Comparison of ENCODE assay signal across 1 cellular context in the genomic region with DNA sequence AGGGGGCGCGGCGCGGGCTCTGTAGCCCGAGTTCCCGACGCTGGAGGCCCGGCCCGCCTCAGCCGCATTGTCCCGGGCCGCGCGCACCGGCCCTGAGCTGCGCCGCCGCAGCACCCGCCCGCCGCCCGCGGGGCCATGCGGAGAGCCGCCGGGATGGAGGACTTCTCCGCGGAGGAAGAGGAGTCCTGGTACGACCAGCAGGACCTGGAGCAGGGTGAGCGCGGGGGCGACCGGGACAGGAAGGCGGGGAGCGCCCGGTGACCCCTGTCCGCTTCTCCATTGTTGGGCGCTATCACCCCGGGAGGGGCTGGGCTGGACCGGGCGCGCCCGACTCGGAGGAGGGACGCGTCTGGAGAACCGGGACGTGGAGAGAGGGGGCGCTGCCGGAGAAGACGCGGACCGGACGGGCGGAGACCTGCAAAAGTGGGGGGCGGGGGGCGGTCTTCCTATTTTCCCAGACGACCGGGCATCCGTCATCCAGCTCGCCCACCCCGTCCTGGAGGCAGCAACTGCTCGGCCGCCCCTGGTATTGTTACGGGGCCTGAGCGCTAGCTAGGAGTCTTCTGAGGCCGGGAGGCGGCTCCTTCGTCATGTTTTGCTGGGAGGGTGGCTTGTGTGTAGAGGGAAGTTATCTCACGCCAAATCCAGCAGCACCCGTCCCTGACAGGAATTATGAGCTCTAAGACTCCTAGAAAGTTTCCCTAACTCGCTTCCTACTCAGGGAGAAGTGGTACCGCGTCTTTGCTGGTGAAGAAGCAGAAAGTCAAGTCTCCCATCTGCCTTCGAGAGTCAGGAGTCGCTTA.
A peak's percentile ranks its signal among the peaks of the same experiment; 100 is the strongest.
TF ChIP-seq lines count a peak whose summit lies in the region.

No MANE protein-coding gene starts in this region.

TF ChIP-seq in HepG2, 621 proteins besides CTCF, POLR2A, EP300 and RAD21 (continued from another document and continues in another):
- TF ChIP-seq, protein P1, sequence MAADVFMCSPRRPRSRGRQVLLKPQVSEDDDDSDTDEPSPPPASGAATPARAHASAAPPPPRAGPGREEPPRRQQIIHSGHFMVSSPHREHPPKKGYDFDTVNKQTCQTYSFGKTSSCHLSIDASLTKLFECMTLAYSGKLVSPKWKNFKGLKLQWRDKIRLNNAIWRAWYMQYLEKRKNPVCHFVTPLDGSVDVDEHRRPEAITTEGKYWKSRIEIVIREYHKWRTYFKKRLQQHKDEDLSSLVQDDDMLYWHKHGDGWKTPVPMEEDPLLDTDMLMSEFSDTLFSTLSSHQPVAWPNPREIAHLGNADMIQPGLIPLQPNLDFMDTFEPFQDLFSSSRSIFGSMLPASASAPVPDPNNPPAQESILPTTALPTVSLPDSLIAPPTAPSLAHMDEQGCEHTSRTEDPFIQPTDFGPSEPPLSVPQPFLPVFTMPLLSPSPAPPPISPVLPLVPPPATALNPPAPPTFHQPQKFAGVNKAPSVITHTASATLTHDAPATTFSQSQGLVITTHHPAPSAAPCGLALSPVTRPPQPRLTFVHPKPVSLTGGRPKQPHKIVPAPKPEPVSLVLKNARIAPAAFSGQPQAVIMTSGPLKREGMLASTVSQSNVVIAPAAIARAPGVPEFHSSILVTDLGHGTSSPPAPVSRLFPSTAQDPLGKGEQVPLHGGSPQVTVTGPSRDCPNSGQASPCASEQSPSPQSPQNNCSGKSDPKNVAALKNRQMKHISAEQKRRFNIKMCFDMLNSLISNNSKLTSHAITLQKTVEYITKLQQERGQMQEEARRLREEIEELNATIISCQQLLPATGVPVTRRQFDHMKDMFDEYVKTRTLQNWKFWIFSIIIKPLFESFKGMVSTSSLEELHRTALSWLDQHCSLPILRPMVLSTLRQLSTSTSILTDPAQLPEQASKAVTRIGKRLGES (CRISPR knock-in tag; IDR thresholded peaks at IDR 0.05; ENCODE audit: borderline replicate concordance) = no peak
- TF ChIP-seq CCDC6 (CRISPR knock-in tag; IDR thresholded peaks at IDR 0.05) = no peak; the same call in 1 of the 2 replicates
- no peak for TF ChIP-seq HOXA7 (CRISPR knock-in tag; IDR thresholded peaks at IDR 0.05)
- TF ChIP-seq RBM22 (optimal IDR thresholded peaks at IDR 0.05; ENCODE audit: low read length) = no peak
- TF ChIP-seq CC2D1A (CRISPR knock-in tag; IDR thresholded peaks at IDR 0.05) = no peak
- TF ChIP-seq ZNF776 (CRISPR knock-in tag; IDR thresholded peaks at IDR 0.05) = peak; percentile 63; the same call in 1 of the 2 replicates
- peak; percentile 29; the same call in 1 of the 2 replicates for TF ChIP-seq ZFY (CRISPR knock-in tag; IDR thresholded peaks at IDR 0.05)
- peak; percentile 43 for TF ChIP-seq IKZF4 (CRISPR knock-in tag; IDR thresholded peaks at IDR 0.05; ENCODE audit: borderline replicate concordance, low read depth, not compliant biosample characterization)
- TF ChIP-seq ZSCAN30 (CRISPR knock-in tag; IDR thresholded peaks at IDR 0.05) = no peak
- TF ChIP-seq, protein P2, sequence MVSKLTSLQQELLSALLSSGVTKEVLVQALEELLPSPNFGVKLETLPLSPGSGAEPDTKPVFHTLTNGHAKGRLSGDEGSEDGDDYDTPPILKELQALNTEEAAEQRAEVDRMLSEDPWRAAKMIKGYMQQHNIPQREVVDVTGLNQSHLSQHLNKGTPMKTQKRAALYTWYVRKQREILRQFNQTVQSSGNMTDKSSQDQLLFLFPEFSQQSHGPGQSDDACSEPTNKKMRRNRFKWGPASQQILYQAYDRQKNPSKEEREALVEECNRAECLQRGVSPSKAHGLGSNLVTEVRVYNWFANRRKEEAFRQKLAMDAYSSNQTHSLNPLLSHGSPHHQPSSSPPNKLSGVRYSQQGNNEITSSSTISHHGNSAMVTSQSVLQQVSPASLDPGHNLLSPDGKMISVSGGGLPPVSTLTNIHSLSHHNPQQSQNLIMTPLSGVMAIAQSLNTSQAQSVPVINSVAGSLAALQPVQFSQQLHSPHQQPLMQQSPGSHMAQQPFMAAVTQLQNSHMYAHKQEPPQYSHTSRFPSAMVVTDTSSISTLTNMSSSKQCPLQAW (CRISPR knock-in tag; IDR thresholded peaks at IDR 0.05) = no peak
- no peak for TF ChIP-seq ZKSCAN1 (IDR thresholded peaks at IDR 0.05; ENCODE audit: low read length)
- TF ChIP-seq, protein P3, sequence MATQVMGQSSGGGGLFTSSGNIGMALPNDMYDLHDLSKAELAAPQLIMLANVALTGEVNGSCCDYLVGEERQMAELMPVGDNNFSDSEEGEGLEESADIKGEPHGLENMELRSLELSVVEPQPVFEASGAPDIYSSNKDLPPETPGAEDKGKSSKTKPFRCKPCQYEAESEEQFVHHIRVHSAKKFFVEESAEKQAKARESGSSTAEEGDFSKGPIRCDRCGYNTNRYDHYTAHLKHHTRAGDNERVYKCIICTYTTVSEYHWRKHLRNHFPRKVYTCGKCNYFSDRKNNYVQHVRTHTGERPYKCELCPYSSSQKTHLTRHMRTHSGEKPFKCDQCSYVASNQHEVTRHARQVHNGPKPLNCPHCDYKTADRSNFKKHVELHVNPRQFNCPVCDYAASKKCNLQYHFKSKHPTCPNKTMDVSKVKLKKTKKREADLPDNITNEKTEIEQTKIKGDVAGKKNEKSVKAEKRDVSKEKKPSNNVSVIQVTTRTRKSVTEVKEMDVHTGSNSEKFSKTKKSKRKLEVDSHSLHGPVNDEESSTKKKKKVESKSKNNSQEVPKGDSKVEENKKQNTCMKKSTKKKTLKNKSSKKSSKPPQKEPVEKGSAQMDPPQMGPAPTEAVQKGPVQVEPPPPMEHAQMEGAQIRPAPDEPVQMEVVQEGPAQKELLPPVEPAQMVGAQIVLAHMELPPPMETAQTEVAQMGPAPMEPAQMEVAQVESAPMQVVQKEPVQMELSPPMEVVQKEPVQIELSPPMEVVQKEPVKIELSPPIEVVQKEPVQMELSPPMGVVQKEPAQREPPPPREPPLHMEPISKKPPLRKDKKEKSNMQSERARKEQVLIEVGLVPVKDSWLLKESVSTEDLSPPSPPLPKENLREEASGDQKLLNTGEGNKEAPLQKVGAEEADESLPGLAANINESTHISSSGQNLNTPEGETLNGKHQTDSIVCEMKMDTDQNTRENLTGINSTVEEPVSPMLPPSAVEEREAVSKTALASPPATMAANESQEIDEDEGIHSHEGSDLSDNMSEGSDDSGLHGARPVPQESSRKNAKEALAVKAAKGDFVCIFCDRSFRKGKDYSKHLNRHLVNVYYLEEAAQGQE (IDR thresholded peaks at IDR 0.05; ENCODE audit: borderline replicate concordance in 1 of 2, low read depth in 1 of 2, low read length in 2 of 2) = no peak
- TF ChIP-seq CEBPG (CRISPR knock-in tag; IDR thresholded peaks at IDR 0.05) = no peak
- 0 out of 2 replicates have a peak, but pooled peaks have one; percentile 4 for TF ChIP-seq STAG1 (CRISPR knock-in tag; IDR thresholded peaks at IDR 0.05)
- no peak for TF ChIP-seq NR2F6 (IDR thresholded peaks at IDR 0.05)
- no peak for TF ChIP-seq NR2F6 (CRISPR knock-in tag; IDR thresholded peaks at IDR 0.05)
- no peak for TF ChIP-seq SCMH1 (CRISPR knock-in tag; IDR thresholded peaks at IDR 0.05; ENCODE audit: borderline replicate concordance)
- TF ChIP-seq FOXK1 (CRISPR knock-in tag; IDR thresholded peaks at IDR 0.05; ENCODE audit: borderline replicate concordance, low read depth) = no peak
- TF ChIP-seq SIX1 (CRISPR knock-in tag; IDR thresholded peaks at IDR 0.05; ENCODE audit: borderline replicate concordance) = no peak
- no peak for TF ChIP-seq ZNF773 (CRISPR knock-in tag; IDR thresholded peaks at IDR 0.05; ENCODE audit: borderline replicate concordance)
- TF ChIP-seq GATA4 (IDR thresholded peaks at IDR 0.05; ENCODE audit: borderline replicate concordance, low read depth) = no peak
- no peak for TF ChIP-seq POLR2AphosphoS2 (IDR thresholded peaks at IDR 0.05; ENCODE audit: low read depth, low read length)
- TF ChIP-seq, protein P4, sequence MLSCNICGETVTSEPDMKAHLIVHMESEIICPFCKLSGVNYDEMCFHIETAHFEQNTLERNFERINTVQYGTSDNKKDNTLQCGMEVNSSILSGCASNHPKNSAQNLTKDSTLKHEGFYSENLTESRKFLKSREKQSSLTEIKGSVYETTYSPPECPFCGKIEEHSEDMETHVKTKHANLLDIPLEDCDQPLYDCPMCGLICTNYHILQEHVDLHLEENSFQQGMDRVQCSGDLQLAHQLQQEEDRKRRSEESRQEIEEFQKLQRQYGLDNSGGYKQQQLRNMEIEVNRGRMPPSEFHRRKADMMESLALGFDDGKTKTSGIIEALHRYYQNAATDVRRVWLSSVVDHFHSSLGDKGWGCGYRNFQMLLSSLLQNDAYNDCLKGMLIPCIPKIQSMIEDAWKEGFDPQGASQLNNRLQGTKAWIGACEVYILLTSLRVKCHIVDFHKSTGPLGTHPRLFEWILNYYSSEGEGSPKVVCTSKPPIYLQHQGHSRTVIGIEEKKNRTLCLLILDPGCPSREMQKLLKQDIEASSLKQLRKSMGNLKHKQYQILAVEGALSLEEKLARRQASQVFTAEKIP (CRISPR knock-in tag; IDR thresholded peaks at IDR 0.05; ENCODE audit: borderline replicate concordance) = no peak
- no peak for TF ChIP-seq HHEX (CRISPR knock-in tag; IDR thresholded peaks at IDR 0.05)
- TF ChIP-seq RBFOX2 (IDR thresholded peaks at IDR 0.05; ENCODE audit: low read depth, low read length) = no peak
- TF ChIP-seq ZNF678 (CRISPR knock-in tag; IDR thresholded peaks at IDR 0.05) = peak; percentile 12; the same call in 1 of the 2 replicates
- no peak; the same call in 1 of the 2 replicates for TF ChIP-seq ZNF430 (CRISPR knock-in tag; IDR thresholded peaks at IDR 0.05)
- no peak for TF ChIP-seq ZNF124 (CRISPR knock-in tag; IDR thresholded peaks at IDR 0.05)
- TF ChIP-seq ZSCAN20 (CRISPR knock-in tag; IDR thresholded peaks at IDR 0.05; ENCODE audit: borderline replicate concordance) = no peak
- TF ChIP-seq CHCHD3 (CRISPR knock-in tag; IDR thresholded peaks at IDR 0.05) = 0 out of 2 replicates have a peak, but pooled peaks have one; percentile 1
- TF ChIP-seq, protein P5, sequence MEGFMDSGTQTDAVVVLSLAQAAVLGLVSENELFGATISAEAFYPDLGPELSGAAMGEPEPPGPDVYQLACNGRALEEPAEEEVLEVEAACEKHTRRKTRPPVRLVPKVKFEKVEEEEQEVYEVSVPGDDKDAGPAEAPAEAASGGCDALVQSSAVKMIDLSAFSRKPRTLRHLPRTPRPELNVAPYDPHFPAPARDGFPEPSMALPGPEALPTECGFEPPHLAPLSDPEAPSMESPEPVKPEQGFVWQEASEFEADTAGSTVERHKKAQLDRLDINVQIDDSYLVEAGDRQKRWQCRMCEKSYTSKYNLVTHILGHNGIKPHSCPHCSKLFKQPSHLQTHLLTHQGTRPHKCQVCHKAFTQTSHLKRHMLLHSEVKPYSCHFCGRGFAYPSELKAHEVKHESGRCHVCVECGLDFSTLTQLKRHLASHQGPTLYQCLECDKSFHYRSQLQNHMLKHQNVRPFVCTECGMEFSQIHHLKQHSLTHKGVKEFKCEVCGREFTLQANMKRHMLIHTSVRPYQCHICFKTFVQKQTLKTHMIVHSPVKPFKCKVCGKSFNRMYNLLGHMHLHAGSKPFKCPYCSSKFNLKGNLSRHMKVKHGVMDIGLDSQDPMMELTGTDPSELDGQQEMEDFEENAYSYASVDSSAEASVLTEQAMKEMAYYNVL (CRISPR knock-in tag; IDR thresholded peaks at IDR 0.05; ENCODE audit: borderline replicate concordance) = no peak
- TF ChIP-seq, protein P6, sequence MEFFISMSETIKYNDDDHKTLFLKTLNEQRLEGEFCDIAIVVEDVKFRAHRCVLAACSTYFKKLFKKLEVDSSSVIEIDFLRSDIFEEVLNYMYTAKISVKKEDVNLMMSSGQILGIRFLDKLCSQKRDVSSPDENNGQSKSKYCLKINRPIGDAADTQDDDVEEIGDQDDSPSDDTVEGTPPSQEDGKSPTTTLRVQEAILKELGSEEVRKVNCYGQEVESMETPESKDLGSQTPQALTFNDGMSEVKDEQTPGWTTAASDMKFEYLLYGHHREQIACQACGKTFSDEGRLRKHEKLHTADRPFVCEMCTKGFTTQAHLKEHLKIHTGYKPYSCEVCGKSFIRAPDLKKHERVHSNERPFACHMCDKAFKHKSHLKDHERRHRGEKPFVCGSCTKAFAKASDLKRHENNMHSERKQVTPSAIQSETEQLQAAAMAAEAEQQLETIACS (CRISPR knock-in tag; IDR thresholded peaks at IDR 0.05) = no peak
- TF ChIP-seq IRF2 (CRISPR knock-in tag; IDR thresholded peaks at IDR 0.05) = no peak
- no peak for TF ChIP-seq ASH2L (IDR thresholded peaks at IDR 0.05; ENCODE audit: insufficient read length, low read depth, low read length)
- TF ChIP-seq, protein P7, sequence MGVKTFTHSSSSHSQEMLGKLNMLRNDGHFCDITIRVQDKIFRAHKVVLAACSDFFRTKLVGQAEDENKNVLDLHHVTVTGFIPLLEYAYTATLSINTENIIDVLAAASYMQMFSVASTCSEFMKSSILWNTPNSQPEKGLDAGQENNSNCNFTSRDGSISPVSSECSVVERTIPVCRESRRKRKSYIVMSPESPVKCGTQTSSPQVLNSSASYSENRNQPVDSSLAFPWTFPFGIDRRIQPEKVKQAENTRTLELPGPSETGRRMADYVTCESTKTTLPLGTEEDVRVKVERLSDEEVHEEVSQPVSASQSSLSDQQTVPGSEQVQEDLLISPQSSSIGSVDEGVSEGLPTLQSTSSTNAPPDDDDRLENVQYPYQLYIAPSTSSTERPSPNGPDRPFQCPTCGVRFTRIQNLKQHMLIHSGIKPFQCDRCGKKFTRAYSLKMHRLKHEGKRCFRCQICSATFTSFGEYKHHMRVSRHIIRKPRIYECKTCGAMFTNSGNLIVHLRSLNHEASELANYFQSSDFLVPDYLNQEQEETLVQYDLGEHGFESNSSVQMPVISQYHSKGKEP (CRISPR knock-in tag; IDR thresholded peaks at IDR 0.05) = no peak
